8 cellular contexts compared by ENCODE assay signal in genomic region chr21:38963006-38963405, GRCh38.
"Had no signal": no experiment of that assay in that cellular context is flagged by ENCODE, and none has a peak within 500 bp of the region (broad histone marks: within the 10 kb centered on the region; RNA-seq: fewer than 3 reads in every experiment).

No MANE protein-coding gene starts in this region.

- H3K9me3 ChIP-seq: HAP-1 had no signal

- FAIRE-seq: H54, HepG2 had no signal

- H3K4me1 Mint-ChIP-seq: IgD-negative memory B cell had no signal

- H3K36me3 Mint-ChIP-seq: IgD-negative memory B cell had no signal

- ATAC-seq: HCT116, HepG2 had no signal

- H3K4me3 ChIP-seq: GM23248, HAP-1 had no signal

- H3K4me1 ChIP-seq: HAP-1 had no signal

- H2AFZ ChIP-seq: GM23248 had no signal

- H3K9ac ChIP-seq: GM23248 had no signal

- H3K36me3 ChIP-seq: HAP-1 had no signal

- H3K4me3 Mint-ChIP-seq: IgD-negative memory B cell had no signal

- DNase-seq: GM23248, GOT3, KG1 had no signal

- H3K27ac ChIP-seq: GM23248 had no signal
